Comparison of ENCODE assay signal across 12 cellular contexts in the genomic region with DNA sequence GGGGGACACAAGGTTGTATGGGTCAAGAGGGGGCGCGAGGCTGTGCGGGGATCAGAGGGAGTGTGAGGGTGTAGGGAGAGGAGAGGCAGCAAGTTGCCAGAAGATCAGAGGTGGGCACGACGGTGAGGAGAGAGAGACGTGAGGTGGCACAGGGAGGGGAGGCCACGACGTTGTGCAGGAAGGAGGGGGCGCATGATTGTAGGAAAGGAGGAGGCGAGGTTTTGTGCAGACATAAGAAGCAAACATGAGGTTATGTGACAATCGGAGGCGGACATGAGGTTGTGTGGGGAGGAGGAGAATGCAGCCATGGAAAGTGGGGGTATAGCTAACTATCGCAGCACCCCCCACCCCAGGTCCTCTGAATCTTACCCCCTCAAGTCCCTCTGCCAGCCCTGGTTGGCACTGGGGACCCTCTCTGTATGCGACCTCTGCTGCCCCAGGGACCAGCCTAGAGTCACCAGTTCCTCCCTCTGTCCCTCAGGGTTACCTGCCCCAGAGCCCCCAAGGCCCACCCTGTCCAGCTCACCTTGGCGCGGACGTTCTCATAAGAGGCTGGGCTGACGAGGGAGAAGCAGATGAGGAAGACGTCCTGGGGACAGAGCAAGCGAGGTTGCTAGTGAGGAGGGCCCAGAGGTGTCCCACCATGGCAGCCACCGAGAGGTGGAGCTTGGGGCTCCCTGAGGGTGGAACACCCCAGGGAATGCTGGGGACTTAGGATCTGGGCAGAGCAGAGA. TPM values are rescaled to one million over a fixed set of nuclear protein-coding genes. Genes with fewer than 3 reads are reported as not detected.
DNase-seq lines count a peak whose midpoint lies in the region; ATAC-seq and TF ChIP-seq lines count a peak whose summit lies in the region.
"Had no signal": no experiment of that assay in that cellular context is flagged by ENCODE, and none has a peak within 500 bp of the region (broad histone marks: within the 10 kb centered on the region; RNA-seq: fewer than 3 reads in every experiment).

No MANE protein-coding gene starts in this region.

- TF ChIP-seq CTCF in DOHH2 (IDR thresholded peaks at IDR 0.05; ENCODE audit: low read depth, low read length, poor library complexity, severe bottlenecking) (no peak), A673 (conservative IDR thresholded peaks at IDR 0.05; ENCODE audit: low read depth, low read length) (no peak)

- peaks cover 82% of the 10 kb centered on the region for H3K36me3 ChIP-seq in DOHH2 (ENCODE audit: control insufficient read depth, low read length)
- no peaks in the 10 kb centered on the region for H3K36me3 ChIP-seq in A673 (ENCODE audit: insufficient read depth, low read length, poor library complexity, severe bottlenecking)

- no peaks in the 10 kb centered on the region for H3K27me3 Mint-ChIP-seq in activated naive CD8-positive, alpha-beta T cell treated with anti-CD3 and anti-CD28 coated beads, Interleukin-2, amount 10 ng/mL, durations not matched to agents 7 days and 5 days

- H3K79me2 ChIP-seq in DOHH2 (ENCODE audit: control insufficient read depth, low read length), result peaks cover 52% of the 10 kb centered on the region

- BruUV-seq in A673 (replicated peaks; lab: Mats Ljungman, UMichigan), result no TSS peak

- H3K36me3 Mint-ChIP-seq in activated naive CD8-positive, alpha-beta T cell treated with anti-CD3 and anti-CD28 coated beads, Interleukin-2, amount 10 ng/mL, durations not matched to agents 7 days and 5 days, result peaks cover 64% of the 10 kb centered on the region

- H3K4me3 Mint-ChIP-seq in activated naive CD8-positive, alpha-beta T cell treated with anti-CD3 and anti-CD28 coated beads, Interleukin-2, amount 10 ng/mL, durations not matched to agents 7 days and 5 days, result peak overlapping the region; percentile 84

- H3K9me3 ChIP-seq in DOHH2 (ENCODE audit: control insufficient read depth, insufficient read depth, low read length) (no peaks in the 10 kb centered on the region), A673 (ENCODE audit: low read depth, low read length, poor library complexity, severe bottlenecking) (no peaks in the 10 kb centered on the region)
- H3K9me3 ChIP-seq: mucosa of descending colon had no signal

- H3K27ac ChIP-seq in DOHH2 (ENCODE audit: low read depth, low read length) (peak overlapping the region; percentile 91), skin epidermis (peak overlapping the region in 14 of 21 experiments; percentile 24 to 98 (median 67)), A673 (ENCODE audit: low read depth, low read length, poor library complexity, severe bottlenecking) (no peak overlapping the region)
- H3K27ac ChIP-seq: C4-2B, SK-N-MC had no signal

- peak overlapping the region; percentile 99 for H3K27ac Mint-ChIP-seq in activated naive CD8-positive, alpha-beta T cell treated with anti-CD3 and anti-CD28 coated beads, Interleukin-2, amount 10 ng/mL, durations not matched to agents 7 days and 5 days

- CTCF ChIA-PET in A673 (lab: Charles Lee), result interaction anchor here (0.5 kb wide), 1 partner anchor 31 kb away, joined by 12 read pairs; no protein-coding TSS in a partner anchor

- peaks cover 12% of the 10 kb centered on the region for H3F3A ChIP-seq in DOHH2 (ENCODE audit: control insufficient read depth, insufficient read depth)

- H3K27me3 ChIP-seq in DOHH2 (ENCODE audit: control insufficient read depth, low read length) (no peaks in the 10 kb centered on the region), A673 (replicated peaks; ENCODE audit: insufficient read depth, low read depth, low read length, poor library complexity) (no peaks in the 10 kb centered on the region)

- no peaks in the 10 kb centered on the region for H3K9me3 Mint-ChIP-seq in activated naive CD8-positive, alpha-beta T cell treated with anti-CD3 and anti-CD28 coated beads, Interleukin-2, amount 10 ng/mL, durations not matched to agents 7 days and 5 days

- H3K4me3 ChIP-seq in DOHH2 (ENCODE audit: low read length) (peak overlapping the region; percentile 64), skin epidermis (no peak overlapping the region), A673 (ENCODE audit: low read depth, low read length, poor library complexity, severe bottlenecking) (no peak overlapping the region)
- H3K4me3 ChIP-seq: mucosa of descending colon, SK-N-MC had no signal

- peak overlapping the region; percentile 73 for H3K4me2 ChIP-seq in DOHH2 (ENCODE audit: low read length)

- no peak for ATAC-seq in activated naive CD8-positive, alpha-beta T cell treated with anti-CD3 and anti-CD28 coated beads, Interleukin-2, amount 10 ng/mL, durations not matched to agents 7 days and 5 days (ENCODE audit: low read depth)

- H3K4me1 Mint-ChIP-seq in activated naive CD8-positive, alpha-beta T cell treated with anti-CD3 and anti-CD28 coated beads, Interleukin-2, amount 10 ng/mL, durations not matched to agents 7 days and 5 days, result peaks cover 85% of the 10 kb centered on the region

- H3K9me2 ChIP-seq in DOHH2 (replicated peaks; ENCODE audit: control insufficient read depth, low read length), result no peaks in the 10 kb centered on the region

- POLR2A ChIA-PET in activated naive CD8-positive, alpha-beta T cell treated with anti-CD3 and anti-CD28 coated beads, Interleukin-2, amount 10 ng/mL, durations not matched to agents 7 days and 5 days (lab: Charles Lee), result interaction anchor here (1.3 to 7.6 kb wide), 6 partner anchors 9 to 82 kb away, joined by 4 to 424 read pairs (median 10); a partner anchor contains a TSS
- POLR2A ChIA-PET in A673 (lab: Charles Lee; ENCODE audit: low non-redundant PET), result no interaction called here

- intact Hi-C loops in A673 (cut with micrococcal nuclease; ENCODE audit: unreplicated experiment), result no loop called here

- H3K4me1 ChIP-seq in DOHH2 (ENCODE audit: control insufficient read depth, low read length), result peaks cover 79% of the 10 kb centered on the region
- peaks cover 15% of the 10 kb centered on the region for H3K4me1 ChIP-seq in A673 (ENCODE audit: insufficient read depth, low read length, poor library complexity, severe bottlenecking)

- DNase-seq in activated CD4-positive, alpha-beta T cell treated with anti-CD3 and anti-CD28 coated beads for 4 hours, result peak; percentile 67 to 76
- DNase-seq in activated naive CD8-positive, alpha-beta T cell treated with anti-CD3 and anti-CD28 coated beads, Interleukin-2, amount 10 ng/mL, durations not matched to agents 7 days and 5 days, result peak; percentile 67
- no peak for DNase-seq in EL
- DNase-seq in A673 (ENCODE audit: low spot score), result no peak
- DNase-seq in NCI-H345 (lab: John Stamatoyannopoulos, UW), result no peak
- DNase-seq in HPDE6-E6E7 (ENCODE audit: extremely low spot score), result no peak
- DNase-seq: effector CD4-positive, alpha-beta T cell had no signal

- no peaks in the 10 kb centered on the region for H4K20me1 ChIP-seq in DOHH2 (ENCODE audit: control insufficient read depth, insufficient read depth, low read depth, low read length)

RNA-seq across cellular contexts. Expression of a gene that starts 12.5 kb away (rescaled TPM):
- total RNA-seq in activated naive CD8-positive, alpha-beta T cell treated with anti-CD3 and anti-CD28 coated beads, Interleukin-2, amount 10 ng/mL, durations not matched to agents 7 days and 5 days, result 1,000 to 10,000 TPM in 1 of 2 experiments, 100 to 1,000 TPM in 1; 963 to 1,011 TPM
- total RNA-seq in A673 (2021), result 4.0 and 5.8 TPM in 2 replicates

RNA-seq across cellular contexts. Expression of a gene that starts 19.3 kb away (rescaled TPM):
- total RNA-seq in activated naive CD8-positive, alpha-beta T cell treated with anti-CD3 and anti-CD28 coated beads, Interleukin-2, amount 10 ng/mL, durations not matched to agents 7 days and 5 days, result 10 to 100 TPM; 10.1 to 11.3 TPM
- total RNA-seq in A673 (2021), result not detected in 2 replicates

RNA-seq across cellular contexts. Expression of a gene that starts 43.5 kb away (rescaled TPM):
- total RNA-seq in activated naive CD8-positive, alpha-beta T cell treated with anti-CD3 and anti-CD28 coated beads, Interleukin-2, amount 10 ng/mL, durations not matched to agents 7 days and 5 days, result 10 to 100 TPM; 15.2 to 15.7 TPM
- total RNA-seq in A673 (2021), result 6.3 and 8.6 TPM in 2 replicates

RNA-seq across cellular contexts. Expression of a gene that starts 50.7 kb away (rescaled TPM):
- total RNA-seq in activated naive CD8-positive, alpha-beta T cell treated with anti-CD3 and anti-CD28 coated beads, Interleukin-2, amount 10 ng/mL, durations not matched to agents 7 days and 5 days, result 100 to 1,000 TPM; 149 to 157 TPM
- not detected in 2 replicates for total RNA-seq in A673 (2021)

Comparison
In these comparisons a context has a peak if more than half of its experiments do, and no peak if none do; other contexts are left out.
1. DNase-seq: peak in activated CD4-positive, alpha-beta T cell treated with anti-CD3 and anti-CD28 coated beads for 4 hours (2 of 2) and activated naive CD8-positive, alpha-beta T cell treated with anti-CD3 and anti-CD28 coated beads, Interleukin-2, amount 10 ng/mL, durations not matched to agents 7 days and 5 days (single experiment); none in EL (single experiment), A673 (single experiment), NCI-H345 (single experiment) and HPDE6-E6E7 (single experiment).
2. RNA of a gene that starts 12.5 kb away (total RNA-seq): 963 to 1,011 TPM in activated naive CD8-positive, alpha-beta T cell treated with anti-CD3 and anti-CD28 coated beads, Interleukin-2, amount 10 ng/mL, durations not matched to agents 7 days and 5 days; 4.0 to 5.8 TPM in A673; every median in the first group is over 100 times any median in the second.
3. RNA of a gene that starts 19.3 kb away (total RNA-seq): 10.1 to 11.3 TPM in activated naive CD8-positive, alpha-beta T cell treated with anti-CD3 and anti-CD28 coated beads, Interleukin-2, amount 10 ng/mL, durations not matched to agents 7 days and 5 days; not detected in A673; every median in the first group is over 10 times any median in the second.